26 cellular contexts compared by ENCODE assay signal in the genomic region with DNA sequence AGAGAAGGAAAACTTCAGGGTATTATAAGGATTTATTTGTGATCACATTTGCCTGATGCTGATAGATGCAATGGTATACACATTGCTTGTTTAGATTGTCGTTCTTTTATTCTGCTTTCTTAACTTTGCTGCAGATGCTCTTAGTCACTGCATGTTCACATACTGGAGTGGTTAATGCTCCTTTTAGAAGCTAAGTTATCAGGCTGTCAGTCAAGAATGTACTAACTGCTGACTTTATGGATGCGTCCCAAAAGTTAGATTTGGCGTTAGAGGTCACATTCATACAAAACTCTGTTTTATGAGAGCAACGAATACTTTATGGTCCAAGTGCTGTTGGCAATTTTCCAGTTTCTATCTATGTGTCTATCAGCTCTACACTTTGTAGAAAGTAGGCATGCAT.
DNase-seq lines count a peak whose midpoint lies in the region; ATAC-seq, FAIRE-seq and TF ChIP-seq lines count a peak whose summit lies in the region.
"Had no signal": no experiment of that assay in that cellular context is flagged by ENCODE, and none has a peak within 500 bp of the region (broad histone marks: within the 10 kb centered on the region; RNA-seq: fewer than 3 reads in every experiment).

No MANE protein-coding gene starts in this region.

- peaks cover 2% of the 10 kb centered on the region for H3K36me3 Mint-ChIP-seq in endodermal cell (ENCODE audit: low read depth)
- H3K36me3 Mint-ChIP-seq: stimulated activated effector memory CD8-positive, alpha-beta T cell treated with anti-CD3 and anti-CD28 coated beads, Interleukin-12 subunit alpha, Interleukin-12 subunit beta, amount 100 ng/mL, for 72 hours had no signal

- H3K9me1 ChIP-seq in keratinocyte (ENCODE audit: control insufficient read depth, extremely low read depth, insufficient read depth, low read length): no peaks in the 10 kb centered on the region

- H3K27ac Mint-ChIP-seq in endodermal cell: peak overlapping the region; percentile 29
- H3K27ac Mint-ChIP-seq: activated B cell treated with CpG ODN at 0.5 μM for 24 hours; activated naive CD8-positive, alpha-beta T cell treated with anti-CD3 and anti-CD28 coated beads, Interleukin-2, amount 10 ng/mL, durations not matched to agents 7 days and 5 days; stimulated activated effector memory CD8-positive, alpha-beta T cell treated with anti-CD3 and anti-CD28 coated beads, Interleukin-12 subunit alpha, Interleukin-12 subunit beta, amount 100 ng/mL, for 72 hours had no signal

- H3K4me3 ChIP-seq in Loucy (ENCODE audit: low read length, poor library complexity, severe bottlenecking) (no peak overlapping the region), endodermal cell (ENCODE audit: low read length) (no peak overlapping the region), keratinocyte (ENCODE audit: control insufficient read depth in 2 of 3, extremely low read depth in 1 of 3, insufficient read depth in 2 of 3, low read depth in 1 of 3, low read length in 3 of 3) (no peak overlapping the region)
- H3K4me3 ChIP-seq: thyroid gland had no signal

- DNase-seq in GM03348 (ENCODE audit: low spot score) (peak; percentile 24), endodermal cell (no peak), keratinocyte (ENCODE audit: low read depth, low spot score) (no peak), DMS79 treated with DMSO at 0.1 percent for 48 hours (lab: John Stamatoyannopoulos, UW) (no peak), NCI-H526 (lab: John Stamatoyannopoulos, UW) (no peak)
- DNase-seq: activated B cell treated with CpG ODN at 0.5 μM for 24 hours; activated naive CD8-positive, alpha-beta T cell treated with anti-CD3 and anti-CD28 coated beads, Interleukin-2, amount 10 ng/mL, durations not matched to agents 7 days and 5 days; activated T-cell treated with anti-CD3 and anti-CD28 coated beads, Interleukin-2, amount 50 U/mL, for 48 hours; CD8-positive, alpha-beta memory T cell; central memory CD4-positive, alpha-beta T cell; DMS79; effector memory CD4-positive, alpha-beta T cell; NCI-H1092 treated with DMSO at 0.1 percent for 48 hours; NCI-H2081 treated with DMSO at 0.1 percent for 48 hours; NCI-H510A treated with DMSO at 0.1 percent for 48 hours; occipital lobe; retina; stimulated activated CD4-positive, alpha-beta T cell treated with anti-CD3 and anti-CD28 coated beads, Interleukin-15, amount 100 ng/mL, for 24 hours; T-helper 17 cell; thyroid gland had no signal

- ATAC-seq in GM18511 (IDR thresholded peaks at IDR 0.05; ENCODE audit: unreplicated experiment) (no peak), HG03175 (IDR thresholded peaks at IDR 0.05; ENCODE audit: unreplicated experiment) (no peak)
- ATAC-seq: stimulated activated effector memory CD8-positive, alpha-beta T cell treated with anti-CD3 and anti-CD28 coated beads, Interleukin-12 subunit alpha, Interleukin-12 subunit beta, amount 100 ng/mL, for 72 hours; T-helper 17 cell had no signal

- no peaks in the 10 kb centered on the region for H3K9me2 ChIP-seq in Loucy (replicated peaks; ENCODE audit: low read depth, low read length)

- 84 to 95% methylated on average over 3 to 4 of the region's 4 CpGs for WGBS in endodermal cell (ENCODE audit: insufficient coverage in 1 of 2, insufficient read length in 1 of 2), 2 experiments

- peaks cover 31% of the 10 kb centered on the region for H3K4me1 Mint-ChIP-seq in endodermal cell

- H3K27me3 ChIP-seq in Loucy (ENCODE audit: insufficient read depth, low read length, poor library complexity, severe bottlenecking) (no peaks in the 10 kb centered on the region), endodermal cell (ENCODE audit: control insufficient read depth, insufficient read depth, low read length, poor library complexity, severe bottlenecking) (no peaks in the 10 kb centered on the region), keratinocyte (ENCODE audit: control insufficient read depth, extremely low read depth, insufficient read depth, low read length) (no peaks in the 10 kb centered on the region)
- H3K27me3 ChIP-seq: thyroid gland had no signal

- H3K36me3 ChIP-seq in Loucy (ENCODE audit: insufficient read depth, low read length) (no peaks in the 10 kb centered on the region), endodermal cell (ENCODE audit: control insufficient read depth, insufficient read depth, low read length) (no peaks in the 10 kb centered on the region), keratinocyte (ENCODE audit: control insufficient read depth in 2 of 2, extremely low read depth in 1 of 2, insufficient read depth in 2 of 2, low read length in 2 of 2) (no peaks in the 10 kb centered on the region)
- H3K36me3 ChIP-seq: thyroid gland had no signal

- H3K4me2 ChIP-seq in Loucy (ENCODE audit: low read depth, low read length, poor library complexity, severe bottlenecking) (peak overlapping the region; percentile 69), keratinocyte (ENCODE audit: control insufficient read depth, extremely low read depth, insufficient read depth, low read depth, low read length) (no peak overlapping the region)
- H3K4me2 ChIP-seq: KMS-11 had no signal

- TF ChIP-seq CTCF in Loucy (conservative IDR thresholded peaks at IDR 0.05; ENCODE audit: low read length): no peak
- no peak for TF ChIP-seq CTCF in endodermal cell (conservative IDR thresholded peaks at IDR 0.05)
- no peak for TF ChIP-seq CTCF in keratinocyte (optimal IDR thresholded peaks at IDR 0.05 in 1 of 3, IDR thresholded peaks at IDR 0.05 in 1 of 3, conservative IDR thresholded peaks at IDR 0.05 in 1 of 3; ENCODE audit: extremely low read depth in 1 of 3, insufficient read depth in 2 of 3, low read length in 3 of 3)

- no peak overlapping the region for H3K9ac ChIP-seq in Loucy (ENCODE audit: low read depth, low read length, poor library complexity, severe bottlenecking)
- no peak overlapping the region for H3K9ac ChIP-seq in endodermal cell (ENCODE audit: extremely low read depth, low read length, poor library complexity, severe bottlenecking)
- no peak overlapping the region for H3K9ac ChIP-seq in keratinocyte (ENCODE audit: control insufficient read depth, extremely low read depth, insufficient read depth, low read length)
- H3K9ac ChIP-seq: KMS-11 had no signal

- dilution Hi-C loops in keratinocyte (cut with MboI; ENCODE audit: extremely low pct_ligation_motif_present, low sequenced_read_pairs): no loop called here

- H4K20me1 ChIP-seq in Loucy (ENCODE audit: insufficient read depth, low read length, poor library complexity, severe bottlenecking) (peaks cover 9% of the 10 kb centered on the region), keratinocyte (ENCODE audit: control insufficient read depth, extremely low read depth, insufficient read depth, low read length) (no peaks in the 10 kb centered on the region)

- H3K9me3 ChIP-seq in Loucy (ENCODE audit: insufficient read depth, low read depth, low read length): no peaks in the 10 kb centered on the region
- H3K9me3 ChIP-seq in endodermal cell (ENCODE audit: control insufficient read depth, low read length): peaks cover 11% of the 10 kb centered on the region
- H3K9me3 ChIP-seq in keratinocyte (ENCODE audit: control insufficient read depth, low read depth, low read length): no peaks in the 10 kb centered on the region

- peaks cover 24% of the 10 kb centered on the region for H3K79me2 ChIP-seq in Loucy (ENCODE audit: insufficient read depth, low read length)
- H3K79me2 ChIP-seq in keratinocyte (ENCODE audit: control insufficient read depth, insufficient read depth, low read length): no peaks in the 10 kb centered on the region

- peaks cover 34% of the 10 kb centered on the region for H3K4me1 ChIP-seq in Loucy (ENCODE audit: insufficient read depth, low read length, poor library complexity, severe bottlenecking)
- peaks cover 9% of the 10 kb centered on the region for H3K4me1 ChIP-seq in endodermal cell (ENCODE audit: control insufficient read depth, insufficient read depth, low read length)
- H3K4me1 ChIP-seq in keratinocyte (ENCODE audit: control insufficient read depth, extremely low read depth, insufficient read depth, low read length): no peaks in the 10 kb centered on the region
- H3K4me1 ChIP-seq: thyroid gland had no signal

- FAIRE-seq in keratinocyte (lab: Jason Lieb, UNC): peak; percentile 64
- FAIRE-seq: H1 had no signal

- no peak overlapping the region for H3K4me3 Mint-ChIP-seq in endodermal cell
- H3K4me3 Mint-ChIP-seq: activated B cell treated with CpG ODN at 0.5 μM for 24 hours; activated naive CD8-positive, alpha-beta T cell treated with anti-CD3 and anti-CD28 coated beads, Interleukin-2, amount 10 ng/mL, durations not matched to agents 7 days and 5 days; stimulated activated effector memory CD8-positive, alpha-beta T cell treated with anti-CD3 and anti-CD28 coated beads, Interleukin-12 subunit alpha, Interleukin-12 subunit beta, amount 100 ng/mL, for 72 hours; T-helper 17 cell had no signal

- H3K27me3 Mint-ChIP-seq in endodermal cell (ENCODE audit: insufficient read depth): no peaks in the 10 kb centered on the region
- H3K27me3 Mint-ChIP-seq: activated B cell treated with CpG ODN at 0.5 μM for 24 hours; activated naive CD8-positive, alpha-beta T cell treated with anti-CD3 and anti-CD28 coated beads, Interleukin-2, amount 10 ng/mL, durations not matched to agents 7 days and 5 days; CD8-positive, alpha-beta memory T cell; T-helper 17 cell had no signal

- H3K27ac ChIP-seq in endodermal cell (ENCODE audit: low read depth, low read length) (no peak overlapping the region), keratinocyte (ENCODE audit: control insufficient read depth, insufficient read depth, low read length) (no peak overlapping the region)
- H3K27ac ChIP-seq: KMS-11, thyroid gland had no signal

- H3K9me3 Mint-ChIP-seq in endodermal cell: peaks cover 8% of the 10 kb centered on the region
- H3K9me3 Mint-ChIP-seq: activated B cell treated with CpG ODN at 0.5 μM for 24 hours; activated naive CD8-positive, alpha-beta T cell treated with anti-CD3 and anti-CD28 coated beads, Interleukin-2, amount 10 ng/mL, durations not matched to agents 7 days and 5 days; CD8-positive, alpha-beta memory T cell; stimulated activated effector memory CD8-positive, alpha-beta T cell treated with anti-CD3 and anti-CD28 coated beads, Interleukin-12 subunit alpha, Interleukin-12 subunit beta, amount 100 ng/mL, for 72 hours had no signal

- H2AFZ ChIP-seq in Loucy (ENCODE audit: low read length) (no peak overlapping the region), keratinocyte (ENCODE audit: control insufficient read depth, low read length) (no peak overlapping the region)

- H3F3A ChIP-seq in Loucy (ENCODE audit: low read depth): no peaks in the 10 kb centered on the region
